1 cellular context compared by ENCODE assay signal in genomic region chr9:133397370-133397769, GRCh38.
TF ChIP-seq lines count a peak whose summit lies in the region.

No MANE protein-coding gene starts in this region.

TF ChIP-seq in K562, 482 proteins besides CTCF, POLR2A, EP300 and RAD21:
- 0 out of 2 replicates have a peak, but pooled peaks have one; percentile 15 for TF ChIP-seq THRB (CRISPR knock-in tag; conservative IDR thresholded peaks at IDR 0.05)
- TF ChIP-seq NRF1 (conservative IDR thresholded peaks at IDR 0.05 in 1 of 2, IDR thresholded peaks at IDR 0.05 in 1 of 2): 0 out of 4 replicates have a peak, but pooled peaks of 1 of the 2 experiments have one; percentile 0
- no peak for TF ChIP-seq PBX2 (CRISPR knock-in tag; IDR thresholded peaks at IDR 0.05; ENCODE audit: low read depth)
- no peak for TF ChIP-seq PBX2 (tag; conservative IDR thresholded peaks at IDR 0.05; ENCODE audit: low read depth)
TF ChIP-seq in K562: peak in this region for 2.
